In genomic region chr4:66911898-66912297, GRCh38 we compare ENCODE assay signal across 24 cellular contexts.
DNase-seq lines count a peak whose midpoint lies in the region; ATAC-seq, FAIRE-seq and TF ChIP-seq lines count a peak whose summit lies in the region.
"Had no signal": no experiment of that assay in that cellular context is flagged by ENCODE, and none has a peak within 500 bp of the region (broad histone marks: within the 10 kb centered on the region; RNA-seq: fewer than 3 reads in every experiment).

No MANE protein-coding gene starts in this region.

- H3K4me2 ChIP-seq in astrocyte (ENCODE audit: low read length) = peak overlapping the region; percentile 35
- H3K4me2 ChIP-seq: hepatocyte had no signal

- intact Hi-C loops in stomach (cut with DNase I; ENCODE audit: low total_unique reads) = no loop called here

- no peaks in the 10 kb centered on the region for H3K36me3 Mint-ChIP-seq in astrocyte (ENCODE audit: low read depth, unreplicated experiment)
- H3K36me3 Mint-ChIP-seq: activated naive CD4-positive, alpha-beta T cell treated with anti-CD3 and anti-CD28 coated beads, Interleukin-2, amount 10 ng/mL, durations not matched to agents 7 days and 5 days; CD4-positive, alpha-beta memory T cell; T-cell had no signal

- H3K4me3 ChIP-seq in MG63 (no peak overlapping the region), astrocyte (ENCODE audit: insufficient read depth, low read depth, low read length) (no peak overlapping the region), stomach (no peak overlapping the region)
- H3K4me3 ChIP-seq: hepatocyte, psoas muscle, spleen had no signal

- H3K9me3 Mint-ChIP-seq in astrocyte (ENCODE audit: unreplicated experiment) = no peaks in the 10 kb centered on the region
- H3K9me3 Mint-ChIP-seq: nephron progenitor cell had no signal

- H3K9me3 ChIP-seq in MG63 (no peaks in the 10 kb centered on the region), astrocyte (ENCODE audit: insufficient read depth, low read depth, low read length) (no peaks in the 10 kb centered on the region), stomach (no peaks in the 10 kb centered on the region)
- H3K9me3 ChIP-seq: psoas muscle, spleen had no signal

- DNase-seq in ELR (ENCODE audit: low read depth) (peak; percentile 32), MG63 (peak; percentile 23), astrocyte (ENCODE audit: low read depth) (peak; percentile 96), iris pigment epithelial cell (ENCODE audit: low read depth) (peak; percentile 44), stomach (no peak)
- DNase-seq: activated CD4-positive, alpha-beta T cell treated with anti-CD3 and anti-CD28 coated beads, Interleukin-2, amount 50 U/mL, for 4 hours; activated naive CD4-positive, alpha-beta T cell treated with anti-CD3 and anti-CD28 coated beads, Interleukin-2, amount 10 ng/mL, durations not matched to agents 7 days and 5 days; CD4-positive, alpha-beta memory T cell; DMS79 treated with DMSO at 0.1 percent for 48 hours; KG1; NCI-H1436 treated with DMSO at 0.1 percent for 48 hours; nephron progenitor cell; NK-92 treated with Interleukin-12 subunit alpha and Interleukin-12 subunit beta, amount 100 ng/mL, for 24 hours; psoas muscle; spleen; stimulated activated CD8-positive, alpha-beta memory T cell treated with anti-CD3 and anti-CD28 coated beads, Interleukin-4, amount 100 ng/mL, for 48 hours; substantia nigra; T-cell had no signal

- TF ChIP-seq POLR2A in stomach (IDR thresholded peaks at IDR 0.05) = no peak

- H3K27me3 ChIP-seq in MG63 = no peaks in the 10 kb centered on the region
- no peaks in the 10 kb centered on the region for H3K27me3 ChIP-seq in astrocyte (ENCODE audit: insufficient read depth, low read length)
- no peaks in the 10 kb centered on the region for H3K27me3 ChIP-seq in stomach
- H3K27me3 ChIP-seq: hepatocyte, spleen had no signal

- no peaks in the 10 kb centered on the region for H3K27me3 Mint-ChIP-seq in astrocyte (ENCODE audit: low read depth, unreplicated experiment)
- H3K27me3 Mint-ChIP-seq: activated naive CD4-positive, alpha-beta T cell treated with anti-CD3 and anti-CD28 coated beads, Interleukin-2, amount 10 ng/mL, durations not matched to agents 7 days and 5 days; CD4-positive, alpha-beta memory T cell; T-cell had no signal

- no peaks in the 10 kb centered on the region for H3K79me2 ChIP-seq in astrocyte (ENCODE audit: insufficient read depth, low read length)
- H3K79me2 ChIP-seq: hepatocyte had no signal

- H3K4me1 ChIP-seq in astrocyte (ENCODE audit: insufficient read depth, low read length) (peaks cover 4% of the 10 kb centered on the region), stomach (no peaks in the 10 kb centered on the region)
- H3K4me1 ChIP-seq: psoas muscle, spleen had no signal

- H3K36me3 ChIP-seq in MG63 (no peaks in the 10 kb centered on the region), astrocyte (ENCODE audit: insufficient read depth, low read length) (no peaks in the 10 kb centered on the region), stomach (no peaks in the 10 kb centered on the region)
- H3K36me3 ChIP-seq: spleen had no signal

- 53 to 70% (median 57%) methylated on average over 2 of the region's 2 CpGs for WGBS in stomach, 5 donors

- peaks cover 18% of the 10 kb centered on the region for H3K4me1 Mint-ChIP-seq in astrocyte (ENCODE audit: low read depth, unreplicated experiment)
- H3K4me1 Mint-ChIP-seq: activated naive CD4-positive, alpha-beta T cell treated with anti-CD3 and anti-CD28 coated beads, Interleukin-2, amount 10 ng/mL, durations not matched to agents 7 days and 5 days; CD4-positive, alpha-beta memory T cell; nephron progenitor cell; T-cell had no signal

- H3K9ac ChIP-seq in astrocyte (ENCODE audit: low read length) = no peak overlapping the region

- no peak for TF ChIP-seq EP300 in stomach (IDR thresholded peaks at IDR 0.05)

- FAIRE-seq in astrocyte (lab: Jason Lieb, UNC) = no peak
- FAIRE-seq: H54 had no signal

- H4K20me1 ChIP-seq in astrocyte (ENCODE audit: insufficient read depth, low read length) = no peaks in the 10 kb centered on the region

- no peak overlapping the region for H2AFZ ChIP-seq in astrocyte (ENCODE audit: low read depth, low read length)
- H2AFZ ChIP-seq: hepatocyte had no signal

- TF ChIP-seq CTCF in astrocyte (IDR thresholded peaks at IDR 0.05; ENCODE audit: insufficient read depth, low read depth, low read length) (no peak), stomach (IDR thresholded peaks at IDR 0.05) (no peak)

- peak overlapping the region; percentile 78 for H3K27ac Mint-ChIP-seq in astrocyte (ENCODE audit: unreplicated experiment)
- H3K27ac Mint-ChIP-seq: activated naive CD4-positive, alpha-beta T cell treated with anti-CD3 and anti-CD28 coated beads, Interleukin-2, amount 10 ng/mL, durations not matched to agents 7 days and 5 days; CD4-positive, alpha-beta memory T cell; nephron progenitor cell; T-cell had no signal

- ATAC-seq in GM21786 (IDR thresholded peaks at IDR 0.05; ENCODE audit: unreplicated experiment) (no peak), GM18517 (IDR thresholded peaks at IDR 0.05; ENCODE audit: unreplicated experiment) (no peak), GM19463 (IDR thresholded peaks at IDR 0.05; ENCODE audit: unreplicated experiment) (no peak)
- ATAC-seq: psoas muscle, T-cell had no signal

- H3K4me3 Mint-ChIP-seq in astrocyte (ENCODE audit: unreplicated experiment) = no peak overlapping the region
- H3K4me3 Mint-ChIP-seq: activated naive CD4-positive, alpha-beta T cell treated with anti-CD3 and anti-CD28 coated beads, Interleukin-2, amount 10 ng/mL, durations not matched to agents 7 days and 5 days; CD4-positive, alpha-beta memory T cell; nephron progenitor cell; T-cell had no signal

- H3K27ac ChIP-seq in astrocyte (ENCODE audit: low read depth, low read length) = peak overlapping the region; percentile 73
- H3K27ac ChIP-seq in stomach = no peak overlapping the region
- H3K27ac ChIP-seq: hepatocyte, HL-60, psoas muscle, spleen had no signal
